Comparison of ENCODE assay signal across 14 cellular contexts in the genomic region with DNA sequence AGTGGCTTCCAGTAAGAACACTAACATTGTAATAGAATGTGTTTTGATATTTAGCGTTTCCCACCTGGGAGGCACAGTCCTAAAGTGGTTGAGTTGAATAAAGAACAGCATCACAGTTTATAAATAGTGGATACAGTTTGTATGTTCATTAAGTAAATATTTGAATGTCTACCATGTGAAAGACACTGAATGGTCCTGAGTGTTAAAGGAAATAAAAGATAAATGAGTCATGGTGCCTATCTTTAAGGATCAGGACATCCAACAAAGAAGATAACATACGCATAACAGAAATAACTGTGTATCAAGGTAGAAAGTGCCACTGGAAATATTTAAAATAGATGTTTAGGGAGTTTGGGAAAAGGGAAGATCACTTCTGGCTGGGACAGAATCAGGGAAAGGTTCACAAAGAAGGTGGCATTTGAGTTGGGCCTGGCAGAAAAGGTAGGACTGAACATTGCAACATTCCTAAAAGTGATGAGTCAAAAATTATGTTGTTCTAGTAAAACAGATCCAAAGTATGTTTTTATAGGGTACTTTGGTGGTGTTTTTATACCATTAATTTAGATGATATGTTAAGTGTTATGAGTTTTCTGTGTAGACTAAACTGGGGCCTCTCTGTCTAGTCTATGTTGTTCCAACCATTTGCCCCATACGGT. TPM values are rescaled to one million over a fixed set of nuclear protein-coding genes. Genes with fewer than 3 reads are reported as not detected.
A peak's percentile ranks its signal among the peaks of the same experiment; 100 is the strongest.
DNase-seq lines count a peak whose midpoint lies in the region; TF ChIP-seq lines count a peak whose summit lies in the region.
"Had no signal": no experiment of that assay in that cellular context is flagged by ENCODE, and none has a peak within 500 bp of the region (broad histone marks: within the 10 kb centered on the region; RNA-seq: fewer than 3 reads in every experiment).

No MANE protein-coding gene starts in this region.

- CTCF ChIA-PET in SK-N-SH (lab: Yijun Ruan, JAX) = interaction anchor here (0.5 kb wide), 1 partner anchor 885 kb away, joined by 3 read pairs; no protein-coding TSS in a partner anchor

- POLR2A ChIA-PET in SK-N-SH (lab: Yijun Ruan, JAX) = no interaction called here

- WGBS in SK-N-SH (ENCODE audit: low lambda C conversion rate) = 77% methylated on average over 3 of the region's 3 CpGs
- WGBS in hepatocyte (ENCODE audit: low lambda C conversion rate, missing lambda C conversion rate) = 53% methylated on average over 3 of the region's 3 CpGs
- WGBS in suprapubic skin = 76% methylated on average over 3 of the region's 3 CpGs

- no peak for TF ChIP-seq RAD21 in SK-N-SH (IDR thresholded peaks at IDR 0.05; ENCODE audit: low read length)

- H3K27me3 ChIP-seq in HUES48 (ENCODE audit: control insufficient read depth, insufficient read depth, low read length) (no peaks in the 10 kb centered on the region), SK-N-SH (ENCODE audit: insufficient read depth) (no peaks in the 10 kb centered on the region), hepatocyte (no peaks in the 10 kb centered on the region), suprapubic skin (no peaks in the 10 kb centered on the region)
- H3K27me3 ChIP-seq: sigmoid colon, transverse colon had no signal

- H3K4me2 ChIP-seq in SK-N-SH (peak overlapping the region; percentile 5; the same call in 1 of the 2 replicates), hepatocyte (no peak overlapping the region)

- H3K4me1 ChIP-seq in HUES48 (ENCODE audit: control insufficient read depth, insufficient read depth, low read length) (peaks cover 38% of the 10 kb centered on the region), SK-N-SH (ENCODE audit: control insufficient read depth in 1 of 2, insufficient read depth in 2 of 2, low read depth in 1 of 2, low read length in 1 of 2) (peaks cover 3 to 22% of the 10 kb centered on the region in 2 experiments; a peak in 3 of 4 replicates), hepatocyte (ENCODE audit: insufficient read depth) (peaks cover 22% of the 10 kb centered on the region), suprapubic skin (peaks cover 9% of the 10 kb centered on the region)

- TF ChIP-seq CTCF in SK-N-SH (IDR thresholded peaks at IDR 0.05) = no peak
- no peak for TF ChIP-seq CTCF in hepatocyte (IDR thresholded peaks at IDR 0.05; ENCODE audit: poor library complexity)
- no peak for TF ChIP-seq CTCF in suprapubic skin (IDR thresholded peaks at IDR 0.05)

- no peak for TF ChIP-seq POLR2A in suprapubic skin (IDR thresholded peaks at IDR 0.05)

- no peaks in the 10 kb centered on the region for H3K36me3 ChIP-seq in HUES48 (ENCODE audit: control insufficient read depth, insufficient read depth, low read length)
- H3K36me3 ChIP-seq in SK-N-SH (replicated peaks in 1 of 2; ENCODE audit: control insufficient read depth in 1 of 2, insufficient read depth in 2 of 2, low read length in 1 of 2) = peaks cover 0 to 5% of the 10 kb centered on the region in 2 experiments
- H3K36me3 ChIP-seq in hepatocyte (replicated peaks; ENCODE audit: insufficient read depth, low read depth) = no peaks in the 10 kb centered on the region
- no peaks in the 10 kb centered on the region for H3K36me3 ChIP-seq in suprapubic skin
- H3K36me3 ChIP-seq: sigmoid colon, transverse colon had no signal

- TF ChIP-seq EP300 in SK-N-SH (IDR thresholded peaks at IDR 0.05; ENCODE audit: borderline replicate concordance in 1 of 2, low read depth in 1 of 2, low read length in 1 of 2) (no peak), suprapubic skin (IDR thresholded peaks at IDR 0.05) (no peak)

- H3F3A ChIP-seq in SK-N-SH (replicated peaks; ENCODE audit: insufficient read depth) = peaks cover 21% of the 10 kb centered on the region

- H3K9me2 ChIP-seq in SK-N-SH (no peaks in the 10 kb centered on the region), hepatocyte (replicated peaks; ENCODE audit: insufficient read depth) (no peaks in the 10 kb centered on the region)

- H3K9me3 ChIP-seq in HUES48 (ENCODE audit: control insufficient read depth, insufficient read depth, low read length) (no peaks in the 10 kb centered on the region), SK-N-SH (no peaks in the 10 kb centered on the region), hepatocyte (ENCODE audit: low read depth) (no peaks in the 10 kb centered on the region), suprapubic skin (no peaks in the 10 kb centered on the region)
- H3K9me3 ChIP-seq: sigmoid colon, transverse colon had no signal

- H2AFZ ChIP-seq in SK-N-SH (ENCODE audit: low read depth) (no peak overlapping the region), hepatocyte (no peak overlapping the region)

- DNase-seq in SK-N-SH (no peak), hepatocyte (ENCODE audit: low spot score) (no peak), suprapubic skin (ENCODE audit: low spot score in 2 of 2) (no peak)
- DNase-seq in stimulated activated CD4-positive, alpha-beta T cell treated with anti-CD3 and anti-CD28 coated beads, Interleukin-4, amount 100 ng/mL, for 24 hours = no peak
- DNase-seq in activated CD4-positive, CD25-positive, alpha-beta regulatory T cell treated with anti-CD3 and anti-CD28 coated beads, Interleukin-2, amount 50 U/mL, for 72 hours = no peak
- DNase-seq in stimulated activated CD8-positive, alpha-beta memory T cell treated with anti-CD3 and anti-CD28 coated beads, Interleukin-4, amount 100 ng/mL, for 48 hours = no peak
- DNase-seq: activated CD8-positive, alpha-beta memory T cell treated with anti-CD3 and anti-CD28 coated beads, Interleukin-2, amount 50 U/mL, for 4 hours; aorta; DMS79; NCI-H82; sigmoid colon; transverse colon had no signal

- H3K27ac ChIP-seq in HUES48 (ENCODE audit: low read depth, low read length) = peak overlapping the region; percentile 90
- H3K27ac ChIP-seq in SK-N-SH (ENCODE audit: low read depth in 2 of 2, low read length in 1 of 2) = peak overlapping the region in 1 of 2 experiments; percentile 68; a peak in 2 of 4 replicates
- H3K27ac ChIP-seq in hepatocyte = peak overlapping the region; percentile 63
- peak overlapping the region; percentile 51 for H3K27ac ChIP-seq in suprapubic skin
- H3K27ac ChIP-seq: epithelial cell of prostate, sigmoid colon, transverse colon had no signal

- H3K9ac ChIP-seq in HUES48 (ENCODE audit: low read depth, low read length) = no peak overlapping the region
- H3K9ac ChIP-seq in SK-N-SH = no peak overlapping the region; the same call in 1 of the 2 replicates

- H4K20me1 ChIP-seq in SK-N-SH (ENCODE audit: insufficient read depth) (no peaks in the 10 kb centered on the region), hepatocyte (ENCODE audit: insufficient read depth, poor library complexity, severe bottlenecking) (no peaks in the 10 kb centered on the region)

- H3K4me3 ChIP-seq in HUES48 (ENCODE audit: low read depth, low read length) (peak overlapping the region; percentile 10; the same call in 1 of the 2 replicates), SK-N-SH (ENCODE audit: low read depth in 2 of 2, low read length in 1 of 2) (no peak overlapping the region), hepatocyte (no peak overlapping the region), suprapubic skin (no peak overlapping the region)
- H3K4me3 ChIP-seq: sigmoid colon, transverse colon had no signal

- H3K79me2 ChIP-seq in SK-N-SH (ENCODE audit: insufficient read depth) (peaks cover 16% of the 10 kb centered on the region), hepatocyte (peaks cover 8% of the 10 kb centered on the region)

TF ChIP-seq in SK-N-SH, 30 proteins besides CTCF, POLR2A, EP300 and RAD21:
- TF ChIP-seq FOSL2 (IDR thresholded peaks at IDR 0.05; ENCODE audit: borderline replicate concordance, low read depth) (peak; percentile 51; the same call in 1 of the 2 replicates), MXI1 (IDR thresholded peaks at IDR 0.05; ENCODE audit: low read depth, low read length) (no peak), TCF12 (IDR thresholded peaks at IDR 0.05) (peak; percentile 19; the same call in 1 of the 2 replicates)
- TF ChIP-seq, protein P1, sequence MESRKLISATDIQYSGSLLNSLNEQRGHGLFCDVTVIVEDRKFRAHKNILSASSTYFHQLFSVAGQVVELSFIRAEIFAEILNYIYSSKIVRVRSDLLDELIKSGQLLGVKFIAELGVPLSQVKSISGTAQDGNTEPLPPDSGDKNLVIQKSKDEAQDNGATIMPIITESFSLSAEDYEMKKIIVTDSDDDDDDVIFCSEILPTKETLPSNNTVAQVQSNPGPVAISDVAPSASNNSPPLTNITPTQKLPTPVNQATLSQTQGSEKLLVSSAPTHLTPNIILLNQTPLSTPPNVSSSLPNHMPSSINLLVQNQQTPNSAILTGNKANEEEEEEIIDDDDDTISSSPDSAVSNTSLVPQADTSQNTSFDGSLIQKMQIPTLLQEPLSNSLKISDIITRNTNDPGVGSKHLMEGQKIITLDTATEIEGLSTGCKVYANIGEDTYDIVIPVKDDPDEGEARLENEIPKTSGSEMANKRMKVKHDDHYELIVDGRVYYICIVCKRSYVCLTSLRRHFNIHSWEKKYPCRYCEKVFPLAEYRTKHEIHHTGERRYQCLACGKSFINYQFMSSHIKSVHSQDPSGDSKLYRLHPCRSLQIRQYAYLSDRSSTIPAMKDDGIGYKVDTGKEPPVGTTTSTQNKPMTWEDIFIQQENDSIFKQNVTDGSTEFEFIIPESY (IDR thresholded peaks at IDR 0.05; ENCODE audit: borderline replicate concordance, low read depth) = no peak
- TF ChIP-seq, protein P2, sequence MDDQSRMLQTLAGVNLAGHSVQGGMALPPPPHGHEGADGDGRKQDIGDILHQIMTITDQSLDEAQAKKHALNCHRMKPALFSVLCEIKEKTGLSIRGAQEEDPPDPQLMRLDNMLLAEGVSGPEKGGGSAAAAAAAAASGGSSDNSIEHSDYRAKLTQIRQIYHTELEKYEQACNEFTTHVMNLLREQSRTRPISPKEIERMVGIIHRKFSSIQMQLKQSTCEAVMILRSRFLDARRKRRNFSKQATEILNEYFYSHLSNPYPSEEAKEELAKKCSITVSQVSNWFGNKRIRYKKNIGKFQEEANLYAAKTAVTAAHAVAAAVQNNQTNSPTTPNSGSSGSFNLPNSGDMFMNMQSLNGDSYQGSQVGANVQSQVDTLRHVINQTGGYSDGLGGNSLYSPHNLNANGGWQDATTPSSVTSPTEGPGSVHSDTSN (IDR thresholded peaks at IDR 0.05) = peak; percentile 18; the same call in 1 of the 2 replicates
TF ChIP-seq in SK-N-SH: peak in this region for 3.

RNA-seq across cellular contexts. Expression of a gene that starts 41.5 kb away (rescaled TPM):
- polyA plus RNA-seq in SK-N-SH (2012; rRNA removed) (37.2 and 85.7 TPM in 2 replicates), hepatocyte (44.3 and 48.4 TPM in 2 replicates)
- polyA plus RNA-seq in SK-N-SH (2012; cell fraction: cytosol; rRNA removed) = 43.3 and 50.5 TPM in 2 replicates
- 64.0 and 84.5 TPM in 2 replicates for polyA plus RNA-seq in SK-N-SH (2012; cell fraction: nucleus; rRNA removed)
- total RNA-seq in hepatocyte (21.9 and 23.0 TPM in 2 replicates), suprapubic skin (100 to 1,000 TPM in 1 of 4 donors, 10 to 100 TPM in 3; 34.9 to 117 (median 48.1) TPM)

RNA-seq across cellular contexts. Expression of a gene that starts 59.7 kb away (rescaled TPM):
- 6.7 and 10.9 TPM in 2 replicates for polyA plus RNA-seq in SK-N-SH (2012; rRNA removed)
- 7.5 and 9.4 TPM in 2 replicates for polyA plus RNA-seq in SK-N-SH (2012; cell fraction: cytosol; rRNA removed)
- polyA plus RNA-seq in SK-N-SH (2012; cell fraction: nucleus; rRNA removed) = 24.1 and 25.4 TPM in 2 replicates
- 7.1 and 8.0 TPM in 2 replicates for total RNA-seq in hepatocyte
- polyA plus RNA-seq in hepatocyte = 6.4 and 8.0 TPM in 2 replicates
- total RNA-seq in suprapubic skin = 100 to 1,000 TPM in 2 of 4 donors, 10 to 100 TPM in 2; 52.2 to 308 (median 90.4) TPM
